ENCODE assay signal across 15 cellular contexts in genomic region chr2:230809015-230809414, GRCh38.
"Had no signal": no experiment of that assay in that cellular context is flagged by ENCODE, and none has a peak within 500 bp of the region (broad histone marks: within the 10 kb centered on the region; RNA-seq: fewer than 3 reads in every experiment).

No MANE protein-coding gene starts in this region.

- H3K4me1 ChIP-seq: SJCRH30, transverse colon had no signal

- H3K4me3 Mint-ChIP-seq: activated B cell treated with CpG ODN at 0.5 μM for 24 hours; naive B cell; T-helper 2 cell treated with Interferon-gamma antibody and Interleukin-4, amounts not matched to agents 5 μg/mL and 100 μg/mL, for 36 hours had no signal

- H3K27me3 Mint-ChIP-seq: activated B cell treated with CpG ODN at 0.5 μM for 24 hours, naive B cell had no signal

- H3K9me3 Mint-ChIP-seq: activated B cell treated with CpG ODN at 0.5 μM for 24 hours, naive B cell had no signal

- H3K27ac Mint-ChIP-seq: activated B cell treated with CpG ODN at 0.5 μM for 24 hours; T-helper 2 cell treated with Interferon-gamma antibody and Interleukin-4, amounts not matched to agents 5 μg/mL and 100 μg/mL, for 36 hours had no signal

- H3K9me3 ChIP-seq: transverse colon had no signal

- H3K27me3 ChIP-seq: dorsolateral prefrontal cortex, SJCRH30, transverse colon had no signal

- H3K4me3 ChIP-seq: dorsolateral prefrontal cortex, SJCRH30, skin epidermis, transverse colon had no signal

- DNase-seq: activated B cell treated with CpG ODN at 0.5 μM for 24 hours; activated CD4-positive, alpha-beta T cell treated with anti-CD3 and anti-CD28 coated beads for 48 hours; activated gamma-delta T cell; dorsolateral prefrontal cortex; islet precursor cell; naive B cell; SJCRH30; stimulated activated CD4-positive, alpha-beta T cell treated with anti-CD3 and anti-CD28 coated beads, Interleukin-15, amount 100 ng/mL, for 24 hours; stimulated activated CD4-positive, alpha-beta T cell treated with anti-CD3 and anti-CD28 coated beads, Interleukin-4, amount 100 ng/mL, for 1 hour; stimulated activated naive CD4-positive, alpha-beta T cell treated with Interleukin-2 at 50 U/mL for 16 hours; substantia nigra; transverse colon had no signal

- H3K27ac ChIP-seq: dorsolateral prefrontal cortex, SJCRH30, transverse colon had no signal

- ATAC-seq: esophagus mucosa had no signal
